Comparison of ENCODE assay signal across 24 cellular contexts in the genomic region with DNA sequence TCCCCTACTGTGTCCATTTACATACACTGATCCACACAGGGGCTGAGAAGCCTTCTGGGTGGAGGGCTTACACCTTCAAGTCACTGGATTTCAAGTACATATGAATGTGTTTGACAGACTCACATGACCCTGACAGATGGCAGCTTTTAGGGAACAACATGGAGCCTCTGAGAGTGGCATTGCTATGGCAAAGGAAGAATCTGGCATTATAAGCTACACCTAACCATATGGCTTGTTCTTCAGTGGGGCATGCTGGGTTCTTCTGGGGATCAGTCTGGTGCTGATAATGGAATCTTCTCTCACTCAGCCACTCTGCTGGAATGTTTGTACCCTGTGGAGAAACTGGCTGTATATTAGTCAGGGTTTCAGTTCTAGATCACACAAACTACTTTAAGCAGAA.
"Had no signal": no experiment of that assay in that cellular context is flagged by ENCODE, and none has a peak within 500 bp of the region (broad histone marks: within the 10 kb centered on the region; RNA-seq: fewer than 3 reads in every experiment).

No MANE protein-coding gene starts in this region.

- H3K4me1 Mint-ChIP-seq: activated CD4-positive, alpha-beta T cell treated with anti-CD3 and anti-CD28 coated beads for 36 hours; activated CD4-positive, alpha-beta T cell treated with anti-CD3 and anti-CD28 coated beads, Interleukin-2, amount 10 ng/mL, durations not matched to agents 7 days and 5 days; activated naive CD4-positive, alpha-beta T cell treated with anti-CD3 and anti-CD28 coated beads, Interleukin-2, amount 50 U/mL, for 24 hours; activated naive CD8-positive, alpha-beta T cell treated with anti-CD3 and anti-CD28 coated beads, Interleukin-2, amount 10 ng/mL, durations not matched to agents 7 days and 5 days; central memory CD8-positive, alpha-beta T cell had no signal

- H3K9me3 Mint-ChIP-seq: activated CD4-positive, alpha-beta T cell treated with anti-CD3 and anti-CD28 coated beads, Interleukin-2, amount 10 ng/mL, durations not matched to agents 7 days and 5 days; activated naive CD4-positive, alpha-beta T cell treated with anti-CD3 and anti-CD28 coated beads, Interleukin-2, amount 50 U/mL, for 24 hours; activated naive CD8-positive, alpha-beta T cell treated with anti-CD3 and anti-CD28 coated beads, Interleukin-2, amount 10 ng/mL, durations not matched to agents 7 days and 5 days; activated T-cell treated with anti-CD3 and anti-CD28 coated beads, Interleukin-2, amount 50 U/mL, for 24 hours; activated T-helper 2 cell treated with anti-CD3 and anti-CD28 coated beads, Interferon-gamma antibody, Interleukin-2, Interleukin-4, amounts not matched to agents 10 μg/mL and 5 μg/mL and 100 μg/mL, durations not matched to agents 14 hours and 24 hours and 36 hours; central memory CD8-positive, alpha-beta T cell; T-helper 2 cell treated with Interferon-gamma antibody and Interleukin-4, amounts not matched to agents 5 μg/mL and 100 μg/mL, for 36 hours had no signal

- ATAC-seq: activated CD4-positive, alpha-beta T cell treated with anti-CD3 and anti-CD28 coated beads for 36 hours; activated CD4-positive, CD25-positive, alpha-beta regulatory T cell treated with anti-CD3 and anti-CD28 coated beads, Interleukin-2, amount 50 U/mL, for 24 hours; activated CD8-positive, alpha-beta T cell treated with anti-CD3 and anti-CD28 coated beads, Interleukin-2, amount 10 ng/mL, durations not matched to agents 7 days and 5 days; K562 had no signal

- H3K36me3 Mint-ChIP-seq: activated naive CD8-positive, alpha-beta T cell treated with anti-CD3 and anti-CD28 coated beads, Interleukin-2, amount 10 ng/mL, durations not matched to agents 7 days and 5 days had no signal

- H3K27ac Mint-ChIP-seq: activated CD4-positive, alpha-beta T cell treated with anti-CD3 and anti-CD28 coated beads for 36 hours; activated CD4-positive, alpha-beta T cell treated with anti-CD3 and anti-CD28 coated beads, Interleukin-2, amount 10 ng/mL, durations not matched to agents 7 days and 5 days; activated CD8-positive, alpha-beta T cell treated with anti-CD3 and anti-CD28 coated beads, Interleukin-2, amount 10 ng/mL, durations not matched to agents 7 days and 5 days; activated naive CD4-positive, alpha-beta T cell treated with anti-CD3 and anti-CD28 coated beads, Interleukin-2, amount 50 U/mL, for 24 hours; activated naive CD8-positive, alpha-beta T cell treated with anti-CD3 and anti-CD28 coated beads, Interleukin-2, amount 10 ng/mL, durations not matched to agents 7 days and 5 days; activated T-cell treated with anti-CD3 and anti-CD28 coated beads, Interleukin-2, amount 50 U/mL, for 24 hours; activated T-helper 2 cell treated with anti-CD3 and anti-CD28 coated beads, Interferon-gamma antibody, Interleukin-2, Interleukin-4, amounts not matched to agents 10 μg/mL and 5 μg/mL and 100 μg/mL, durations not matched to agents 14 hours and 24 hours and 36 hours; T-helper 2 cell treated with Interferon-gamma antibody and Interleukin-4, amounts not matched to agents 5 μg/mL and 100 μg/mL, for 36 hours had no signal

- DNase-seq: activated CD4-positive, alpha-beta T cell treated with anti-CD3 and anti-CD28 coated beads for 36 hours; activated CD4-positive, alpha-beta T cell treated with anti-CD3 and anti-CD28 coated beads, Interleukin-2, amount 10 ng/mL, durations not matched to agents 7 days and 5 days; activated CD4-positive, alpha-beta T cell treated with anti-CD3 and anti-CD28 coated beads, Interleukin-2, amount 50 U/mL, for 48 hours; activated CD8-positive, alpha-beta T cell treated with anti-CD3 and anti-CD28 coated beads, Interleukin-2, amount 10 ng/mL, durations not matched to agents 7 days and 5 days; activated gamma-delta T cell; activated naive CD4-positive, alpha-beta T cell treated with Interleukin-2 at 50 U/mL for 16 hours; activated naive CD8-positive, alpha-beta T cell treated with anti-CD3 and anti-CD28 coated beads, Interleukin-2, amount 10 ng/mL, durations not matched to agents 7 days and 5 days; activated T-cell treated with anti-CD3 and anti-CD28 coated beads, Interleukin-2, amount 50 U/mL, for 24 hours; amygdala; NCI-H1092 treated with DMSO at 0.1 percent for 48 hours; NCI-H1417; NCI-H146; NCI-H1930; NCI-H2081 treated with DMSO at 0.1 percent for 48 hours; NCI-H510A; NCI-H69; OCI-M1; Right ventricle myocardium superior had no signal

- H3K4me3 Mint-ChIP-seq: activated CD4-positive, alpha-beta T cell treated with anti-CD3 and anti-CD28 coated beads for 36 hours; activated CD4-positive, alpha-beta T cell treated with anti-CD3 and anti-CD28 coated beads, Interleukin-2, amount 10 ng/mL, durations not matched to agents 7 days and 5 days; activated CD8-positive, alpha-beta T cell treated with anti-CD3 and anti-CD28 coated beads, Interleukin-2, amount 10 ng/mL, durations not matched to agents 7 days and 5 days; activated naive CD4-positive, alpha-beta T cell treated with anti-CD3 and anti-CD28 coated beads, Interleukin-2, amount 50 U/mL, for 24 hours; activated naive CD8-positive, alpha-beta T cell treated with anti-CD3 and anti-CD28 coated beads, Interleukin-2, amount 10 ng/mL, durations not matched to agents 7 days and 5 days; activated T-cell treated with anti-CD3 and anti-CD28 coated beads, Interleukin-2, amount 50 U/mL, for 24 hours; central memory CD8-positive, alpha-beta T cell; T-helper 2 cell treated with Interferon-gamma antibody and Interleukin-4, amounts not matched to agents 5 μg/mL and 100 μg/mL, for 36 hours had no signal
